8 cellular contexts compared by ENCODE assay signal in the genomic region with DNA sequence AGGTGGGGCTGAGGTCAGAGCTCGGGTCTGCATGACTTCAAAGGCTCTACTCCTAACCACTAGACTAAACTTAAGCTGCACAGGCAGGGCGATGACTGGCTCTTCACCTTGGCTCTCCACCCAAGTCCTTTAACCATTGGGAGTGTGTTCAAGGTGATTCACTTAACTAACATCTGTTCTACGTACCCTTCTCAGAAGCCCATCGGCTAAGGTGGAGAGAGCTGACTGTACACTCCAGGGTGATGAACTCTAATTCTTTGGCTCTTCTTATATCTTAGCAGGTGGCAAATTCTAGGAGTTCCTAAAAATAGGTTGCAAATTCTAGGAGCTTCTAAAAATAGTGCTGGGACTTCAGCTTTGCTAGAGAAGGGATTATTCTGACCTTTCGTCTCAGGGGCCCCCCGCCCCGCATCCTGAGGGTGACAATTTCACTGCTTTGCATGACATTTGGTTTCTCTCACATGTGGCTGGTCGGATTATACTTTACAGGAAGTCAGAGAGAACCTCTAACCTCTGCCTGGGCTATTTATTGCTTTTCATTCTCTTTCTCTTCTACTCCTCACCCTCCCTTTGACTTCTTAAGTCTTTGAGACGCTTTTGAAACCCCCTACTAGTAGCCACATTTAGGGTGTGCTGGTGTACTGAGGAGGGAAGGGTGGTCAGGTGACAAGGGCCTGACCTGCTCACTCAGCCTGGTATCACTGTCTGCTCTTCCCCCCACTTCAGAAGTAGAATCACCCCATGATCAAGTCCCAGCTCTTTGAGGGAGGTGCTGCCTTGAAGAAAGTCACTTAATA. TPM values are rescaled to one million over a fixed set of nuclear protein-coding genes. Genes with fewer than 3 reads are reported as not detected.
DNase-seq lines count a peak whose midpoint lies in the region; ATAC-seq lines count a peak whose summit lies in the region.

No MANE protein-coding gene starts in this region.

- no peaks in the 10 kb centered on the region for H3K27me3 Mint-ChIP-seq in T-helper 1 cell treated with Interleukin-12 subunit alpha and Interleukin-12 subunit beta and Interleukin-4 antibody, amounts not matched to agents 30 μg/mL and 1 μg/mL, for 36 hours (ENCODE audit: low read depth)

- intact Hi-C loops in left colon (cut with DNase I, micrococcal nuclease) (no loop called here), sciatic nerve (cut with DNase I) (no loop called here), left cardiac atrium (cut with DNase I) (no loop called here)

- no peaks in the 10 kb centered on the region for H3K9me3 Mint-ChIP-seq in T-helper 1 cell treated with Interleukin-12 subunit alpha and Interleukin-12 subunit beta and Interleukin-4 antibody, amounts not matched to agents 30 μg/mL and 1 μg/mL, for 36 hours

- peaks cover 57% of the 10 kb centered on the region for H3K4me1 Mint-ChIP-seq in T-helper 1 cell treated with Interleukin-12 subunit alpha and Interleukin-12 subunit beta and Interleukin-4 antibody, amounts not matched to agents 30 μg/mL and 1 μg/mL, for 36 hours (ENCODE audit: low read depth)

- H3K36me3 Mint-ChIP-seq in T-helper 1 cell treated with Interleukin-12 subunit alpha and Interleukin-12 subunit beta and Interleukin-4 antibody, amounts not matched to agents 30 μg/mL and 1 μg/mL, for 36 hours (ENCODE audit: low read depth), result no peaks in the 10 kb centered on the region

- peak overlapping the region; percentile 95 for H3K27ac Mint-ChIP-seq in T-helper 1 cell treated with Interleukin-12 subunit alpha and Interleukin-12 subunit beta and Interleukin-4 antibody, amounts not matched to agents 30 μg/mL and 1 μg/mL, for 36 hours

- ATAC-seq in GM18867 (IDR thresholded peaks at IDR 0.05; ENCODE audit: unreplicated experiment) (peak; percentile 78), HG02870 (IDR thresholded peaks at IDR 0.05; ENCODE audit: unreplicated experiment) (peak; percentile 75), left colon (peak; percentile 45), sciatic nerve (no peak), left cardiac atrium (no peak)

- DNase-seq in left colon (peak in 1 of 2 donors; percentile 31), sciatic nerve (ENCODE audit: low spot score) (no peak), left cardiac atrium (no peak), NOMO-1 treated with DMSO at 0.1 percent for 48 hours (lab: John Stamatoyannopoulos, UW; ENCODE audit: unreplicated experiment) (no peak), NCI-H1436 (lab: John Stamatoyannopoulos, UW) (no peak)

- H3K4me3 Mint-ChIP-seq in T-helper 1 cell treated with Interleukin-12 subunit alpha and Interleukin-12 subunit beta and Interleukin-4 antibody, amounts not matched to agents 30 μg/mL and 1 μg/mL, for 36 hours, result peak overlapping the region; percentile 70

RNA-seq across cellular contexts. Expression of gene PRDM1, which starts 55.5 kb away (rescaled TPM):
- total RNA-seq in left colon, result 10 to 100 TPM; 16.6 to 25.9 TPM
- 15.9 TPM for total RNA-seq in sciatic nerve
- 1 to 10 TPM; 1.1 to 2.3 TPM for total RNA-seq in left cardiac atrium

Comparison
In these comparisons a context has a peak if more than half of its experiments do, and no peak if none do; other contexts are left out.
1. ATAC-seq: peak in GM18867 (single experiment), HG02870 (single experiment) and left colon (single experiment); none in sciatic nerve (single experiment) and left cardiac atrium (0 of 2).